In genomic region chr1:151059342-151060240, GRCh38 we compare ENCODE assay signal across 1 cellular context.
TF ChIP-seq lines count a peak whose summit lies in the region.

TSS of gene CDC42SE1 (minus strand) at chr1:151059622. CDS start at chr1:151055730, 3,892 bp downstream.

TF ChIP-seq in H1, 55 proteins besides CTCF, POLR2A, EP300 and RAD21:
- TF ChIP-seq KDM4A (IDR thresholded peaks at IDR 0.05; ENCODE audit: low read depth, low read length, severe bottlenecking) = peak; percentile 63
- no peak for TF ChIP-seq BACH1 (IDR thresholded peaks at IDR 0.05; ENCODE audit: low read length)
- TF ChIP-seq GABPA (IDR thresholded peaks at IDR 0.05; ENCODE audit: borderline replicate concordance, insufficient read depth, low read length) = 0 out of 2 replicates have a peak, but pooled peaks have one; percentile 70
- no peak for TF ChIP-seq RFX5 (IDR thresholded peaks at IDR 0.05; ENCODE audit: borderline replicate concordance, low read depth, low read length)
- peak; percentile 72 for TF ChIP-seq CREB1 (IDR thresholded peaks at IDR 0.05)
- no peak; the same call in 1 of the 2 replicates for TF ChIP-seq JUND (IDR thresholded peaks at IDR 0.05; ENCODE audit: low read length)
- no peak; the same call in 1 of the 2 replicates for TF ChIP-seq RBBP5 (IDR thresholded peaks at IDR 0.05; ENCODE audit: borderline replicate concordance, low read depth, low read length)
- no peak for TF ChIP-seq SIRT6 (IDR thresholded peaks at IDR 0.05; ENCODE audit: low read length)
- TF ChIP-seq SUZ12 (IDR thresholded peaks at IDR 0.05; ENCODE audit: low read length) = no peak
- TF ChIP-seq SP4 (IDR thresholded peaks at IDR 0.05; ENCODE audit: low read length) = no peak
- TF ChIP-seq E2F6 (IDR thresholded peaks at IDR 0.05) = 0 out of 2 replicates have a peak, but pooled peaks have one; percentile 29
- TF ChIP-seq CHD7 (IDR thresholded peaks at IDR 0.05; ENCODE audit: insufficient replicate concordance, low read length) = no peak
- no peak for TF ChIP-seq SRF (IDR thresholded peaks at IDR 0.05; ENCODE audit: low read depth, low read length)
- TF ChIP-seq ATF3 (IDR thresholded peaks at IDR 0.05; ENCODE audit: insufficient read depth, low read depth, low read length) = no peak
- no peak for TF ChIP-seq NANOG (IDR thresholded peaks at IDR 0.05; ENCODE audit: insufficient read depth, low read depth, low read length, poor library complexity, severe bottlenecking)
- no peak for TF ChIP-seq RXRA (IDR thresholded peaks at IDR 0.05; ENCODE audit: insufficient read depth, low read depth, low read length)
- TF ChIP-seq SAP30 (IDR thresholded peaks at IDR 0.05; ENCODE audit: insufficient read depth, insufficient replicate concordance, low read length) = no peak
- TF ChIP-seq KDM5A (IDR thresholded peaks at IDR 0.05; ENCODE audit: low read length) = no peak
- TF ChIP-seq CHD2 (IDR thresholded peaks at IDR 0.05; ENCODE audit: low read length) = no peak
- TF ChIP-seq HDAC6 (IDR thresholded peaks at IDR 0.05; ENCODE audit: low read depth, low read length) = no peak
- TF ChIP-seq TAF7 (optimal IDR thresholded peaks at IDR 0.05; ENCODE audit: borderline replicate concordance, low read depth, low read length) = peak; percentile 56
- TF ChIP-seq KDM1A (IDR thresholded peaks at IDR 0.05; ENCODE audit: borderline replicate concordance, low read length) = no peak
- TF ChIP-seq USF2 (IDR thresholded peaks at IDR 0.05; ENCODE audit: low read length) = no peak
- TF ChIP-seq GTF2F1 (IDR thresholded peaks at IDR 0.05; ENCODE audit: borderline replicate concordance, low read depth, low read length) = no peak
- no peak for TF ChIP-seq ZNF274 (IDR thresholded peaks at IDR 0.05; ENCODE audit: borderline replicate concordance, extremely low read depth, low read length)
- 0 out of 2 replicates have a peak, but pooled peaks have one; percentile 19 for TF ChIP-seq TCF12 (IDR thresholded peaks at IDR 0.05; ENCODE audit: low read depth, low read length)
- TF ChIP-seq HDAC2 (IDR thresholded peaks at IDR 0.05; ENCODE audit: borderline replicate concordance in 1 of 2, low read depth in 2 of 2, low read length in 2 of 2) = peak in 1 of 2 experiments; percentile 78; a peak in 1 of 4 replicates
- no peak for TF ChIP-seq CBX8 (IDR thresholded peaks at IDR 0.05; ENCODE audit: borderline replicate concordance, low read depth, low read length)
- TF ChIP-seq TAF1 (IDR thresholded peaks at IDR 0.05; ENCODE audit: low read depth, low read length) = peak; percentile 68
- no peak for TF ChIP-seq POLR2AphosphoS5 (IDR thresholded peaks at IDR 0.05; ENCODE audit: low read depth, low read length)
- no peak for TF ChIP-seq CBX5 (IDR thresholded peaks at IDR 0.05; ENCODE audit: low read depth, low read length)
- TF ChIP-seq MAFK (IDR thresholded peaks at IDR 0.05; ENCODE audit: low read depth, low read length) = no peak
- TF ChIP-seq SIX5 (IDR thresholded peaks at IDR 0.05; ENCODE audit: low read depth, low read length) = no peak
- TF ChIP-seq EGR1 (IDR thresholded peaks at IDR 0.05; ENCODE audit: borderline replicate concordance, low read depth, low read length) = no peak
- TF ChIP-seq ATF2 (IDR thresholded peaks at IDR 0.05; ENCODE audit: low read length) = no peak
- peak; percentile 56; the same call in 1 of the 2 replicates for TF ChIP-seq YY1 (IDR thresholded peaks at IDR 0.05; ENCODE audit: low read depth, low read length)
- TF ChIP-seq PHF8 (conservative IDR thresholded peaks at IDR 0.05; ENCODE audit: low read depth, low read length) = peak; percentile 64
- peak; percentile 37 for TF ChIP-seq ASH2L (IDR thresholded peaks at IDR 0.05; ENCODE audit: low read length)
- TF ChIP-seq TEAD4 (IDR thresholded peaks at IDR 0.05; ENCODE audit: low read depth, low read length) = peak; percentile 50; the same call in 1 of the 2 replicates
- no peak for TF ChIP-seq RNF2 (IDR thresholded peaks at IDR 0.05; ENCODE audit: borderline replicate concordance, low read depth, low read length, missing control alignments, poor library complexity, severe bottlenecking)
- no peak for TF ChIP-seq SP2 (IDR thresholded peaks at IDR 0.05; ENCODE audit: low read length)
- TF ChIP-seq JUN (IDR thresholded peaks at IDR 0.05; ENCODE audit: low read depth, low read length) = no peak
- TF ChIP-seq CHD1 (IDR thresholded peaks at IDR 0.05; ENCODE audit: low read depth, low read length) = no peak
- TF ChIP-seq SIN3A (conservative IDR thresholded peaks at IDR 0.05 in 1 of 2, IDR thresholded peaks at IDR 0.05 in 1 of 2; ENCODE audit: low read depth in 1 of 2, low read length in 2 of 2) = peak in 1 of 2 experiments; percentile 92; a peak in 2 of 4 replicates
- TF ChIP-seq NRF1 (IDR thresholded peaks at IDR 0.05; ENCODE audit: low read depth, low read length) = no peak
- TF ChIP-seq TBP (IDR thresholded peaks at IDR 0.05; ENCODE audit: low read depth, low read length) = peak; percentile 22; the same call in 1 of the 2 replicates
- no peak for TF ChIP-seq EZH2 (IDR thresholded peaks at IDR 0.05; ENCODE audit: low read depth, low read length, severe bottlenecking)
- TF ChIP-seq CEBPB (IDR thresholded peaks at IDR 0.05; ENCODE audit: low read depth, low read length) = peak; percentile 99
- no peak for TF ChIP-seq FOSL1 (IDR thresholded peaks at IDR 0.05; ENCODE audit: insufficient read depth, low read depth, low read length)
- no peak for TF ChIP-seq BCL11A (IDR thresholded peaks at IDR 0.05; ENCODE audit: low read depth in 2 of 2, low read length in 2 of 2)
- no peak for TF ChIP-seq POU5F1 (IDR thresholded peaks at IDR 0.05; ENCODE audit: low read depth, low read length)
- TF ChIP-seq MAX (IDR thresholded peaks at IDR 0.05) = no peak
- no peak for TF ChIP-seq SP1 (IDR thresholded peaks at IDR 0.05; ENCODE audit: low read depth, low read length)
- TF ChIP-seq CTBP2 (IDR thresholded peaks at IDR 0.05; ENCODE audit: borderline replicate concordance, insufficient read depth, insufficient read length, low read length) = no peak
- TF ChIP-seq BRCA1 (IDR thresholded peaks at IDR 0.05; ENCODE audit: low read depth, low read length) = no peak
